ENCODE assay signal across 13 cellular contexts in genomic region chr12:92107621-92108131, GRCh38. TPM values are rescaled to one million over a fixed set of nuclear protein-coding genes. Genes with fewer than 3 reads are reported as not detected.
DNase-seq lines count a peak whose midpoint lies in the region; ATAC-seq, FAIRE-seq and TF ChIP-seq lines count a peak whose summit lies in the region.
"Had no signal": no experiment of that assay in that cellular context is flagged by ENCODE, and none has a peak within 500 bp of the region (broad histone marks: within the 10 kb centered on the region; RNA-seq: fewer than 3 reads in every experiment).

No MANE protein-coding gene starts in this region.

- peaks cover 34% of the 10 kb centered on the region for H3K4me1 ChIP-seq in HepG2 (ENCODE audit: insufficient read depth, low read length)
- H3K4me1 ChIP-seq in right lobe of liver = peaks cover 0 to 10% (median 0%) of the 10 kb centered on the region in 4 donors
- H3K4me1 ChIP-seq in hepatocyte (ENCODE audit: insufficient read depth) = peaks cover 14% of the 10 kb centered on the region
- H3K4me1 ChIP-seq in gastroesophageal sphincter = peaks cover 0 to 12% (median 0%) of the 10 kb centered on the region in 3 donors

- no peak for TF ChIP-seq EP300 in HepG2 (IDR thresholded peaks at IDR 0.05; ENCODE audit: low read depth in 2 of 2, low read length in 2 of 2)
- no peak for TF ChIP-seq EP300 in HepG2 (CRISPR knock-in tag; IDR thresholded peaks at IDR 0.05; ENCODE audit: borderline replicate concordance)
- TF ChIP-seq EP300 in gastroesophageal sphincter (IDR thresholded peaks at IDR 0.05) = no peak

- CTCF ChIA-PET in HepG2 (lab: Yijun Ruan, JAX; ENCODE audit: low intra/inter-chr PET ratio, low total read pairs) = no interaction called here

- no peaks in the 10 kb centered on the region for H3K9me2 ChIP-seq in hepatocyte (replicated peaks; ENCODE audit: insufficient read depth)

- no peak for DNase-seq in HepG2 (ENCODE audit: low spot score)
- no peak for DNase-seq in right lobe of liver
- peak; percentile 90 for DNase-seq in NCI-H526 treated with DMSO at 0.1 percent for 48 hours (lab: John Stamatoyannopoulos, UW)
- DNase-seq in hepatocyte (ENCODE audit: low spot score) = no peak
- no peak for DNase-seq in NOMO-1 treated with dmso at 0.1 percent for 144 hours (lab: John Stamatoyannopoulos, UW; ENCODE audit: unreplicated experiment)
- DNase-seq: heart left ventricle, MV-4-11, T-helper 2 cell had no signal

- no peak for TF ChIP-seq RAD21 in HepG2 (CRISPR knock-in tag; IDR thresholded peaks at IDR 0.05)

- H4K20me1 ChIP-seq in HepG2 (ENCODE audit: insufficient read depth, low read length) (no peaks in the 10 kb centered on the region), hepatocyte (ENCODE audit: insufficient read depth, poor library complexity, severe bottlenecking) (no peaks in the 10 kb centered on the region)

- intact Hi-C loops in HepG2 (cut with micrococcal nuclease; ENCODE audit: unreplicated experiment) = no loop called here
- intact Hi-C loops in right lobe of liver (cut with DNase I) = no loop called here

- no peak for FAIRE-seq in HepG2 (lab: Jason Lieb, UNC)
- FAIRE-seq: GM12878 had no signal

- H3K79me2 ChIP-seq in HepG2 (ENCODE audit: insufficient read depth, low read length) = no peaks in the 10 kb centered on the region
- no peaks in the 10 kb centered on the region for H3K79me2 ChIP-seq in hepatocyte

- H3K27ac ChIP-seq in HepG2 (ENCODE audit: extremely low read length, insufficient read depth, low read length) (no peak overlapping the region), right lobe of liver (no peak overlapping the region), hepatocyte (peak overlapping the region; percentile 32), gastroesophageal sphincter (no peak overlapping the region)
- H3K27ac ChIP-seq: coronary artery, heart left ventricle had no signal

- H3K36me3 ChIP-seq in HepG2 (replicated peaks in 1 of 2; ENCODE audit: control insufficient read depth in 1 of 2, insufficient read depth in 2 of 2, low read length in 2 of 2) = no peaks in the 10 kb centered on the region
- no peaks in the 10 kb centered on the region for H3K36me3 ChIP-seq in right lobe of liver
- H3K36me3 ChIP-seq in hepatocyte (replicated peaks; ENCODE audit: insufficient read depth, low read depth) = no peaks in the 10 kb centered on the region
- no peaks in the 10 kb centered on the region for H3K36me3 ChIP-seq in gastroesophageal sphincter
- H3K36me3 ChIP-seq: heart left ventricle had no signal

- H3K4me2 ChIP-seq in HepG2 (ENCODE audit: low read depth, low read length) (peak overlapping the region; percentile 49), hepatocyte (peak overlapping the region; percentile 43)

- H2AFZ ChIP-seq in HepG2 (ENCODE audit: low read length) (no peak overlapping the region), hepatocyte (no peak overlapping the region)

- no peak overlapping the region for H3K9ac ChIP-seq in HepG2 (ENCODE audit: insufficient read depth, low read depth, low read length)

- H3K9me3 ChIP-seq in HepG2 (ENCODE audit: low read length) (no peaks in the 10 kb centered on the region), right lobe of liver (no peaks in the 10 kb centered on the region), hepatocyte (ENCODE audit: low read depth) (no peaks in the 10 kb centered on the region), gastroesophageal sphincter (no peaks in the 10 kb centered on the region)
- H3K9me3 ChIP-seq: heart left ventricle had no signal

- H3K27me3 ChIP-seq in HepG2 (ENCODE audit: control insufficient read depth in 1 of 2, insufficient read depth in 2 of 2, low read length in 2 of 2) (no peaks in the 10 kb centered on the region), right lobe of liver (no peaks in the 10 kb centered on the region), hepatocyte (no peaks in the 10 kb centered on the region), gastroesophageal sphincter (no peaks in the 10 kb centered on the region)
- H3K27me3 ChIP-seq: heart left ventricle had no signal

- in situ Hi-C loops in HepG2 (cut with HindIII; ENCODE audit: extremely low pct_ligation_motif_present, low pct_unique_long_range_greater_than_20kb) = no loop called here

- ATAC-seq in HepG2 = no peak
- no peak for ATAC-seq in right lobe of liver
- ATAC-seq in gastroesophageal sphincter = no peak
- ATAC-seq in HG03521 (IDR thresholded peaks at IDR 0.05; ENCODE audit: unreplicated experiment) = no peak
- no peak for ATAC-seq in GM21526 (IDR thresholded peaks at IDR 0.05; ENCODE audit: low FRiP score, unreplicated experiment)
- ATAC-seq: GM12878, heart left ventricle had no signal

- H3K4me3 ChIP-seq in HepG2 (replicated peaks in 1 of 3; ENCODE audit: insufficient read depth in 1 of 3, low read depth in 2 of 3, low read length in 3 of 3) (no peak overlapping the region; a peak in 1 of 6 replicates), right lobe of liver (no peak overlapping the region), hepatocyte (no peak overlapping the region), gastroesophageal sphincter (no peak overlapping the region)
- H3K4me3 ChIP-seq: coronary artery, GM12878, heart left ventricle had no signal

- TF ChIP-seq CTCF in HepG2 (CRISPR knock-in tag; IDR thresholded peaks at IDR 0.05) = no peak
- no peak for TF ChIP-seq CTCF in right lobe of liver (IDR thresholded peaks at IDR 0.05)
- TF ChIP-seq CTCF in hepatocyte (IDR thresholded peaks at IDR 0.05; ENCODE audit: poor library complexity) = no peak
- no peak for TF ChIP-seq CTCF in gastroesophageal sphincter (IDR thresholded peaks at IDR 0.05)

- POLR2A ChIA-PET in HepG2 (lab: Yijun Ruan, JAX) = no interaction called here

- BruUV-seq in HepG2 (replicated peaks; lab: Mats Ljungman, UMichigan) = no TSS peak

- TF ChIP-seq POLR2A in HepG2 (IDR thresholded peaks at IDR 0.05; ENCODE audit: insufficient read depth in 1 of 2, low read depth in 2 of 2, low read length in 2 of 2) (no peak), right lobe of liver (IDR thresholded peaks at IDR 0.05) (no peak), gastroesophageal sphincter (IDR thresholded peaks at IDR 0.05) (no peak)

- 28% methylated on average over 7 of the region's 7 CpGs for WGBS in HepG2 (ENCODE audit: low lambda C conversion rate)
- WGBS in right lobe of liver (ENCODE audit: insufficient coverage, low coverage, low lambda C conversion rate, missing lambda C conversion rate) = 57% methylated on average over 5 of the region's 7 CpGs
- WGBS in hepatocyte (ENCODE audit: low lambda C conversion rate, missing lambda C conversion rate) = 30% methylated on average over 7 of the region's 7 CpGs
- 58 to 62% methylated on average over 2 to 4 of the region's 7 CpGs for WGBS in gastroesophageal sphincter (ENCODE audit: low coverage in 1 of 2), 2 donors

TF ChIP-seq in HepG2, 621 proteins besides CTCF, POLR2A, EP300 and RAD21 (continues in another document):
- TF ChIP-seq ZNF883 (CRISPR knock-in tag; IDR thresholded peaks at IDR 0.05; ENCODE audit: not compliant biosample characterization) (no peak), PBX2 (CRISPR knock-in tag; IDR thresholded peaks at IDR 0.05) (no peak), ZNF879 (CRISPR knock-in tag; IDR thresholded peaks at IDR 0.05) (no peak), ZNF703 (CRISPR knock-in tag; IDR thresholded peaks at IDR 0.05; ENCODE audit: borderline replicate concordance) (no peak)

RNA-seq across cellular contexts. Expression of gene BTG1, which starts 38.0 kb away (rescaled TPM):
- 7.5 and 9.8 TPM in 2 replicates for total RNA-seq in HepG2 (2016; rRNA removed; fragmentation: Illumina TruSeq; extraction: Trizol)
- total RNA-seq in HepG2 (2016; cell fraction: cytosol; rRNA removed; fragmentation: Illumina TruSeq; extraction: Trizol; ENCODE audit: low read depth) = 2.4 and 5.7 TPM in 2 replicates
- total RNA-seq in HepG2 (2016; cell fraction: insoluble cytoplasmic fraction; rRNA removed; fragmentation: Illumina TruSeq; extraction: Trizol) = 5.9 and 8.9 TPM in 2 replicates
- 8.8 and 11.0 TPM in 2 replicates for total RNA-seq in HepG2 (2016; cell fraction: membrane; rRNA removed; fragmentation: Illumina TruSeq; extraction: Trizol)
- total RNA-seq in HepG2 (2016; cell fraction: nucleus; rRNA removed; fragmentation: Illumina TruSeq; extraction: Trizol) = 15.4 TPM in 2 replicates
- 16.7 and 20.2 TPM in 2 replicates for polyA plus RNA-seq in HepG2 (2011; rRNA removed)
- 12.2 and 14.4 TPM in 2 replicates for polyA plus RNA-seq in HepG2 (2011; cell fraction: cytosol; rRNA removed)
- 6.9 and 13.9 TPM in 2 replicates for polyA plus RNA-seq in HepG2 (2011; cell fraction: nucleus; rRNA removed)
- 22.3 and 32.9 TPM in 2 replicates for polyA plus RNA-seq in HepG2 (2012)
- polyA plus RNA-seq in HepG2 (2016; cell fraction: cytosol; fragmentation: Illumina TruSeq; extraction: Trizol; ENCODE audit: low read depth) = 5.9 and 6.6 TPM in 2 replicates
- 13.5 and 13.8 TPM in 2 replicates for polyA plus RNA-seq in HepG2 (2016; cell fraction: insoluble cytoplasmic fraction; fragmentation: Illumina TruSeq; extraction: Trizol; ENCODE audit: low read depth)
- 14.3 TPM in 2 replicates for polyA plus RNA-seq in HepG2 (2016; cell fraction: membrane; fragmentation: Illumina TruSeq; extraction: Trizol; ENCODE audit: low read depth)
- polyA plus RNA-seq in HepG2 (2016; cell fraction: nucleus; fragmentation: Illumina TruSeq; extraction: Trizol; ENCODE audit: insufficient read depth, low read depth) = 12.5 and 15.4 TPM in 2 replicates
- polyA minus RNA-seq in HepG2 (2011; rRNA and poly(A)+ RNA removed; ENCODE audit: low replicate concordance) = 33.4 and 51.6 TPM in 2 replicates
- polyA minus RNA-seq in HepG2 (2011; cell fraction: cytosol; rRNA and poly(A)+ RNA removed) = 10.3 and 17.6 TPM in 2 replicates
- 40.3 and 44.8 TPM in 2 replicates for polyA minus RNA-seq in HepG2 (2011; cell fraction: nucleus; rRNA and poly(A)+ RNA removed)
- total RNA-seq in right lobe of liver = 100 to 1,000 TPM in 1 of 6 experiments, 10 to 100 TPM in 5; 23.4 to 129 (median 52.8) TPM
- total RNA-seq in hepatocyte = 61.2 and 72.0 TPM in 2 replicates
- polyA plus RNA-seq in hepatocyte = 146 and 160 TPM in 2 replicates
- total RNA-seq in gastroesophageal sphincter = 10 to 100 TPM; 33.7 to 46.1 (median 42.7) TPM
